In the genomic region with DNA sequence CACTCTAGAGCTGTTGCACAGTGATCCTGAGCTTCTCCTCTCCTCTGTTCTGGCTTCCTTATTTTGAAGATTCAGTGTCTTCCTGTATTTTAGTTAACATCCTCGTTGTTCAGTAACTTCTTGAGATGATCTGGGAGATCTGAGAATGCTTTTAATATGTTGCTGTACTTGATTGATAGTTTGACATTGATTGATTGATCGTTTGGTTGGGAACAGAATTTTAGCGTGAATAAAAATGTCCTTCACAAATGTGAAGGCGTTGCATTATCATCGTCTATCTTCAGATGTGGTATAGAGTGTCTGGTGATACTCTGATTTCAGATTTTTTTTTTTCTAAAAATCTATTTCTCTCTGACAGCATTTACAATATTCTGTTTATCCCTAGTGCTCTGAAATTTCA, we compare ENCODE assay signal across 34 cellular contexts.
"Had no signal": no experiment of that assay in that cellular context is flagged by ENCODE, and none has a peak within 500 bp of the region (broad histone marks: within the 10 kb centered on the region; RNA-seq: fewer than 3 reads in every experiment).

No MANE protein-coding gene starts in this region.

- H3K4me1 ChIP-seq: adrenal gland, body of pancreas, breast epithelium had no signal

- H3K27me3 ChIP-seq: adrenal gland, body of pancreas, brain microvascular endothelial cell, breast epithelium had no signal

- ATAC-seq: activated CD4-positive, alpha-beta T cell treated with anti-CD3 and anti-CD28 coated beads for 36 hours; activated CD4-positive, CD25-positive, alpha-beta regulatory T cell treated with anti-CD3 and anti-CD28 coated beads, Interleukin-2, amount 50 U/mL, for 24 hours; activated CD8-positive, alpha-beta T cell treated with anti-CD3 and anti-CD28 coated beads for 36 hours; activated naive CD4-positive, alpha-beta T cell treated with anti-CD3 and anti-CD28 coated beads, Interleukin-2, amount 50 U/mL, for 72 hours; activated T-cell treated with anti-CD3 and anti-CD28 coated beads, Interleukin-2, amount 50 U/mL, for 4 hours; activated T-cell treated with anti-CD3 and anti-CD28 coated beads, Interleukin-2, amount 50 U/mL, for 72 hours; activated T-helper 17 cell treated with anti-CD3 and anti-CD28 coated beads, Interleukin-2, amount 50 U/mL, for 72 hours; body of pancreas; WTC11 had no signal

- H3K36me3 ChIP-seq: adrenal gland, brain microvascular endothelial cell, breast epithelium, WERI-Rb-1 had no signal

- H3K27ac ChIP-seq: adrenal gland, body of pancreas, brain microvascular endothelial cell, breast epithelium, WERI-Rb-1 had no signal

- H3K4me3 ChIP-seq: adrenal gland, body of pancreas, breast epithelium had no signal

- DNase-seq: activated CD4-positive, alpha-beta memory T cell treated with anti-CD3 and anti-CD28 coated beads for 36 hours; activated CD4-positive, alpha-beta T cell treated with anti-CD3 and anti-CD28 coated beads for 1 hour; activated CD4-positive, alpha-beta T cell treated with anti-CD3 and anti-CD28 coated beads for 36 hours; activated CD4-positive, alpha-beta T cell treated with anti-CD3 and anti-CD28 coated beads for 48 hours; activated CD4-positive, alpha-beta T cell treated with anti-CD3 and anti-CD28 coated beads, Interleukin-2, amount 50 U/mL, for 1 hour; activated CD4-positive, alpha-beta T cell treated with anti-CD3 and anti-CD28 coated beads, Interleukin-2, amount 50 U/mL, for 4 hours; activated CD4-positive, CD25-positive, alpha-beta regulatory T cell; activated CD8-positive, alpha-beta memory T cell treated with anti-CD3 and anti-CD28 coated beads, Interleukin-2, amount 50 U/mL, for 4 hours; activated CD8-positive, alpha-beta T cell treated with anti-CD3 and anti-CD28 coated beads for 36 hours; activated effector memory CD4-positive, alpha-beta T cell treated with anti-CD3 and anti-CD28 coated beads, Interleukin-2, amount 50 U/mL, for 16 hours; activated gamma-delta T cell treated with Interleukin-2 at 50 U/mL for 16 hours; activated naive CD4-positive, alpha-beta T cell; activated naive CD4-positive, alpha-beta T cell treated with anti-CD3 and anti-CD28 coated beads for 36 hours; activated naive CD4-positive, alpha-beta T cell treated with anti-CD3 and anti-CD28 coated beads, Interleukin-2, amount 50 U/mL, for 16 hours; activated naive CD8-positive, alpha-beta T cell treated with anti-CD3 and anti-CD28 coated beads for 36 hours; activated T-cell treated with anti-CD3 and anti-CD28 coated beads for 4 hours; activated T-cell treated with anti-CD3 and anti-CD28 coated beads, Interleukin-2, amount 50 U/mL, for 1 hour; activated T-cell treated with anti-CD3 and anti-CD28 coated beads, Interleukin-2, amount 50 U/mL, for 4 hours; activated T-cell treated with anti-CD3 and anti-CD28 coated beads, Interleukin-2, amount 50 U/mL, for 72 hours; adrenal gland; amniotic stem cell; aorta; body of pancreas; brain microvascular endothelial cell; central memory CD4-positive, alpha-beta T cell; T-helper 1 cell; T-helper 2 cell; T-helper 9 cell; WERI-Rb-1 had no signal

- H3K9me3 ChIP-seq: adrenal gland, body of pancreas, breast epithelium had no signal
